ENCODE assay signal across 16 cellular contexts in genomic region chr9:76887951-76888350, GRCh38. TPM values are rescaled to one million over a fixed set of nuclear protein-coding genes. Genes with fewer than 3 reads are reported as not detected.
DNase-seq lines count a peak whose midpoint lies in the region; ATAC-seq and TF ChIP-seq lines count a peak whose summit lies in the region.
"Had no signal": no experiment of that assay in that cellular context is flagged by ENCODE, and none has a peak within 500 bp of the region (broad histone marks: within the 10 kb centered on the region; RNA-seq: fewer than 3 reads in every experiment).

No MANE protein-coding gene starts in this region.

- no peaks in the 10 kb centered on the region for H3K36me3 Mint-ChIP-seq in brain
- no peaks in the 10 kb centered on the region for H3K36me3 Mint-ChIP-seq in CD4-positive, alpha-beta T cell (ENCODE audit: low read depth)
- H3K36me3 Mint-ChIP-seq: activated naive CD4-positive, alpha-beta T cell treated with anti-CD3 and anti-CD28 coated beads, Interleukin-2, amount 10 ng/mL, durations not matched to agents 7 days and 5 days; CD8-positive, alpha-beta memory T cell; mesothelial cell of epicardium had no signal

- H2AFZ ChIP-seq in mesenchymal stem cell (ENCODE audit: low read depth, low read length) = no peak overlapping the region

- H3K9ac ChIP-seq in mesenchymal stem cell (ENCODE audit: low read length) = peak overlapping the region; percentile 40

- POLR2A ChIA-PET in CD4-positive, alpha-beta T cell (lab: Charles Lee) = no interaction called here

- no peaks in the 10 kb centered on the region for H3K79me1 ChIP-seq in mesenchymal stem cell (replicated peaks; ENCODE audit: low read length, poor library complexity, severe bottlenecking)

- H3K18ac ChIP-seq in mesenchymal stem cell (ENCODE audit: low read depth in 1 of 2, low read length in 2 of 2) = no peak overlapping the region

- H3K9me3 Mint-ChIP-seq in brain = no peaks in the 10 kb centered on the region
- H3K9me3 Mint-ChIP-seq in CD4-positive, alpha-beta T cell = no peaks in the 10 kb centered on the region
- H3K9me3 Mint-ChIP-seq: activated naive CD4-positive, alpha-beta T cell treated with anti-CD3 and anti-CD28 coated beads, Interleukin-2, amount 10 ng/mL, durations not matched to agents 7 days and 5 days; CD8-positive, alpha-beta memory T cell; mesothelial cell of epicardium had no signal

- H3K23ac ChIP-seq in mesenchymal stem cell (ENCODE audit: low read length in 2 of 2) = no peak overlapping the region

- no peaks in the 10 kb centered on the region for H3K9me3 ChIP-seq in mesenchymal stem cell (ENCODE audit: control insufficient read depth, low read length)
- H3K9me3 ChIP-seq in tibial artery = no peaks in the 10 kb centered on the region
- no peaks in the 10 kb centered on the region for H3K9me3 ChIP-seq in CD4-positive, alpha-beta T cell (ENCODE audit: control insufficient read depth, low read length)
- H3K9me3 ChIP-seq: testis had no signal

- WGBS in mesenchymal stem cell = 87% methylated on average over 6 of the region's 7 CpGs

- H4K91ac ChIP-seq in mesenchymal stem cell (ENCODE audit: low read length) = no peak overlapping the region

- no peak overlapping the region for H2BK12ac ChIP-seq in mesenchymal stem cell (ENCODE audit: low read length in 2 of 2)

- peak overlapping the region in 4 of 5 experiments; percentile 33 to 80 (median 65) for H3K27ac Mint-ChIP-seq in brain
- no peak overlapping the region for H3K27ac Mint-ChIP-seq in CD4-positive, alpha-beta T cell
- H3K27ac Mint-ChIP-seq: activated naive CD4-positive, alpha-beta T cell treated with anti-CD3 and anti-CD28 coated beads, Interleukin-2, amount 10 ng/mL, durations not matched to agents 7 days and 5 days; CD8-positive, alpha-beta memory T cell; mesothelial cell of epicardium had no signal

- peak overlapping the region; percentile 33 for H2BK5ac ChIP-seq in mesenchymal stem cell (ENCODE audit: low read depth, low read length, poor library complexity, severe bottlenecking)

- no peak overlapping the region for H4K8ac ChIP-seq in mesenchymal stem cell (ENCODE audit: low read length)

- H3K27ac ChIP-seq in mesenchymal stem cell (ENCODE audit: low read length, poor library complexity, severe bottlenecking) (peak overlapping the region; percentile 48), tibial artery (peak overlapping the region; percentile 41 to 53)
- no peak overlapping the region for H3K27ac ChIP-seq in CD4-positive, alpha-beta T cell (ENCODE audit: low read depth, low read length)
- H3K27ac ChIP-seq: testis had no signal

- H2AK5ac ChIP-seq in mesenchymal stem cell (ENCODE audit: low read length, severe bottlenecking) = no peak overlapping the region

- no peak overlapping the region for H3K4me2 ChIP-seq in mesenchymal stem cell (ENCODE audit: low read length, poor library complexity, severe bottlenecking)

- intact Hi-C loops in tibial artery (cut with DNase I; ENCODE audit: low total_unique reads) = no loop called here
- intact Hi-C loops in CD4-positive, alpha-beta T cell (cut with DNase I, micrococcal nuclease) = no loop called here

- H3K4me3 Mint-ChIP-seq in brain = peak overlapping the region in 2 of 5 experiments; percentile 1 to 13
- no peak overlapping the region for H3K4me3 Mint-ChIP-seq in CD4-positive, alpha-beta T cell
- H3K4me3 Mint-ChIP-seq: activated naive CD4-positive, alpha-beta T cell treated with anti-CD3 and anti-CD28 coated beads, Interleukin-2, amount 10 ng/mL, durations not matched to agents 7 days and 5 days; CD8-positive, alpha-beta memory T cell; mesothelial cell of epicardium had no signal

- H3K4ac ChIP-seq in mesenchymal stem cell (ENCODE audit: low read depth in 1 of 2, low read length in 2 of 2) = no peak overlapping the region

- H2BK15ac ChIP-seq in mesenchymal stem cell (ENCODE audit: low read depth, poor library complexity, severe bottlenecking) = no peak overlapping the region

- H3K36me3 ChIP-seq in mesenchymal stem cell (ENCODE audit: control insufficient read depth in 1 of 2, insufficient read depth in 2 of 2, low read depth in 1 of 2, low read length in 2 of 2) (peaks cover 0 to 15% of the 10 kb centered on the region in 2 experiments), tibial artery (peaks cover 0 to 10% (median 6%) of the 10 kb centered on the region in 3 donors)

- ATAC-seq in CD4-positive, alpha-beta T cell (ENCODE audit: poor library complexity) = no peak

- H3K4me3 ChIP-seq in mesenchymal stem cell (ENCODE audit: insufficient read depth in 1 of 2, low read depth in 1 of 2, low read length in 2 of 2) = no peak overlapping the region
- no peak overlapping the region for H3K4me3 ChIP-seq in tibial artery
- H3K4me3 ChIP-seq: testis had no signal

- CTCF ChIA-PET in CD4-positive, alpha-beta T cell (lab: Charles Lee) = no interaction called here

- H3K4me1 ChIP-seq in mesenchymal stem cell (ENCODE audit: control insufficient read depth, insufficient read depth, low read depth, low read length) = no peaks in the 10 kb centered on the region
- peaks cover 0 to 94% (median 15%) of the 10 kb centered on the region in 4 donors for H3K4me1 ChIP-seq in tibial artery
- H3K4me1 ChIP-seq: testis had no signal

- H3K4me1 Mint-ChIP-seq in brain = peaks cover 12% of the 10 kb centered on the region
- no peaks in the 10 kb centered on the region for H3K4me1 Mint-ChIP-seq in CD4-positive, alpha-beta T cell (ENCODE audit: low read depth)
- H3K4me1 Mint-ChIP-seq: activated naive CD4-positive, alpha-beta T cell treated with anti-CD3 and anti-CD28 coated beads, Interleukin-2, amount 10 ng/mL, durations not matched to agents 7 days and 5 days; CD8-positive, alpha-beta memory T cell; mesothelial cell of epicardium had no signal

- H3K27me3 ChIP-seq in mesenchymal stem cell (ENCODE audit: control insufficient read depth in 1 of 2, insufficient read depth in 1 of 2, low read length in 2 of 2) (no peaks in the 10 kb centered on the region), tibial artery (no peaks in the 10 kb centered on the region)
- H3K27me3 ChIP-seq in CD4-positive, alpha-beta T cell (ENCODE audit: control insufficient read depth, insufficient read depth, low read length) = no peaks in the 10 kb centered on the region
- H3K27me3 ChIP-seq: testis had no signal

- H3K27me3 Mint-ChIP-seq in brain = peaks cover 10% of the 10 kb centered on the region
- H3K27me3 Mint-ChIP-seq in CD4-positive, alpha-beta T cell = no peaks in the 10 kb centered on the region
- H3K27me3 Mint-ChIP-seq: activated naive CD4-positive, alpha-beta T cell treated with anti-CD3 and anti-CD28 coated beads, Interleukin-2, amount 10 ng/mL, durations not matched to agents 7 days and 5 days had no signal

- TF ChIP-seq CTCF in brain (conservative IDR thresholded peaks at IDR 0.05) (no peak), tibial artery (IDR thresholded peaks at IDR 0.05) (no peak)
- no peak for TF ChIP-seq CTCF in CD4-positive, alpha-beta T cell (IDR thresholded peaks at IDR 0.05)

- no peak overlapping the region for H2BK120ac ChIP-seq in mesenchymal stem cell (ENCODE audit: low read depth, low read length)

- H3K14ac ChIP-seq in mesenchymal stem cell (ENCODE audit: low read length in 2 of 2) = no peak overlapping the region

- peak; percentile 37 for DNase-seq in LHCN-M2 (ENCODE audit: low read depth)
- DNase-seq in mesenchymal stem cell = no peak
- no peak for DNase-seq in tibial artery
- no peak for DNase-seq in CD4-positive, alpha-beta T cell
- DNase-seq in stimulated activated CD8-positive, alpha-beta memory T cell treated with anti-CD3 and anti-CD28 coated beads, Interleukin-4, amount 100 ng/mL, for 48 hours = no peak
- DNase-seq in dedifferentiated amniotic fluid mesenchymal stem cell (ENCODE audit: extremely low spot score) = no peak
- no peak for DNase-seq in activated naive CD4-positive, alpha-beta T cell (lab: John Stamatoyannopoulos, UW)
- DNase-seq: activated naive CD4-positive, alpha-beta T cell treated with anti-CD3 and anti-CD28 coated beads, Interleukin-2, amount 10 ng/mL, durations not matched to agents 7 days and 5 days; CD8-positive, alpha-beta memory T cell; GF-D8; KG1; NCI-H187; SHP77 treated with DMSO at 0.1 percent for 48 hours; testis had no signal

RNA-seq across cellular contexts. Expression of gene PRUNE2, which starts 18.0 kb away (rescaled TPM):
- 68.5 and 88.1 TPM in 2 replicates for total RNA-seq in LHCN-M2 (2014; rRNA removed)
- polyA plus RNA-seq in LHCN-M2 (2012) = 57.7 TPM
- polyA plus RNA-seq in brain (ENCODE audit: insufficient read depth, low read depth, low replicate concordance) = 34.8 TPM
- polyA plus RNA-seq in mesenchymal stem cell (2013, experiment 1 of 2) = 0.72 TPM
- 0.73 TPM for polyA plus RNA-seq in mesenchymal stem cell (2013, experiment 2 of 2)
- total RNA-seq in CD4-positive, alpha-beta T cell = not detected

Comparison
In these comparisons a context has a peak if more than half of its experiments do, and no peak if none do; other contexts are left out.
1. RNA of gene PRUNE2, which starts 18.0 kb away (total RNA-seq): 68.5 to 88.1 TPM in LHCN-M2; not detected in CD4-positive, alpha-beta T cell; every median in the first group is over 10 times any median in the second.